Comparison of ENCODE assay signal across 1 cellular context in the genomic region with DNA sequence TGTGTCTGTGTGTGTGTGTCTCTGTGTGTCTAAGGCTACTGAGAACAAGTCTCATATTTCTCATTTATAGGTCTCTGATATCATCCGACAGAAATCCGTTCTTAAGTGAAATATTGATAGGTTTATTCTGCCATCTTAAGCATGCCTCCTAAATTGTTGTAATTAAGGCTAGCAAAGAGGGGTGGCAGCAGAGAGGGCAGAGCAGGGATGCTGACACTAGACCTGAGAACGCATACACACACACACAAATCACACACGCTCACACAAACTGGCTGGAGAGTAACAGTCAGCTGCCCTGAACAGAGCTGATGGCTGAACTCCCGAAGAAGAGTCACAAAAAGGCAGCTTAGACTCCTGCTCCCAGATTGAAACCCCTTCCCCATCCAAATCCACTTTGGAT.
TF ChIP-seq lines count a peak whose summit lies in the region.

No MANE protein-coding gene starts in this region.

TF ChIP-seq in HCT116, 20 proteins besides CTCF, POLR2A, EP300 and RAD21 (continued from another document):
- TF ChIP-seq, protein P1, sequence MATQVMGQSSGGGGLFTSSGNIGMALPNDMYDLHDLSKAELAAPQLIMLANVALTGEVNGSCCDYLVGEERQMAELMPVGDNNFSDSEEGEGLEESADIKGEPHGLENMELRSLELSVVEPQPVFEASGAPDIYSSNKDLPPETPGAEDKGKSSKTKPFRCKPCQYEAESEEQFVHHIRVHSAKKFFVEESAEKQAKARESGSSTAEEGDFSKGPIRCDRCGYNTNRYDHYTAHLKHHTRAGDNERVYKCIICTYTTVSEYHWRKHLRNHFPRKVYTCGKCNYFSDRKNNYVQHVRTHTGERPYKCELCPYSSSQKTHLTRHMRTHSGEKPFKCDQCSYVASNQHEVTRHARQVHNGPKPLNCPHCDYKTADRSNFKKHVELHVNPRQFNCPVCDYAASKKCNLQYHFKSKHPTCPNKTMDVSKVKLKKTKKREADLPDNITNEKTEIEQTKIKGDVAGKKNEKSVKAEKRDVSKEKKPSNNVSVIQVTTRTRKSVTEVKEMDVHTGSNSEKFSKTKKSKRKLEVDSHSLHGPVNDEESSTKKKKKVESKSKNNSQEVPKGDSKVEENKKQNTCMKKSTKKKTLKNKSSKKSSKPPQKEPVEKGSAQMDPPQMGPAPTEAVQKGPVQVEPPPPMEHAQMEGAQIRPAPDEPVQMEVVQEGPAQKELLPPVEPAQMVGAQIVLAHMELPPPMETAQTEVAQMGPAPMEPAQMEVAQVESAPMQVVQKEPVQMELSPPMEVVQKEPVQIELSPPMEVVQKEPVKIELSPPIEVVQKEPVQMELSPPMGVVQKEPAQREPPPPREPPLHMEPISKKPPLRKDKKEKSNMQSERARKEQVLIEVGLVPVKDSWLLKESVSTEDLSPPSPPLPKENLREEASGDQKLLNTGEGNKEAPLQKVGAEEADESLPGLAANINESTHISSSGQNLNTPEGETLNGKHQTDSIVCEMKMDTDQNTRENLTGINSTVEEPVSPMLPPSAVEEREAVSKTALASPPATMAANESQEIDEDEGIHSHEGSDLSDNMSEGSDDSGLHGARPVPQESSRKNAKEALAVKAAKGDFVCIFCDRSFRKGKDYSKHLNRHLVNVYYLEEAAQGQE (IDR thresholded peaks at IDR 0.05; ENCODE audit: low read depth), result no peak
- TF ChIP-seq, protein P2, sequence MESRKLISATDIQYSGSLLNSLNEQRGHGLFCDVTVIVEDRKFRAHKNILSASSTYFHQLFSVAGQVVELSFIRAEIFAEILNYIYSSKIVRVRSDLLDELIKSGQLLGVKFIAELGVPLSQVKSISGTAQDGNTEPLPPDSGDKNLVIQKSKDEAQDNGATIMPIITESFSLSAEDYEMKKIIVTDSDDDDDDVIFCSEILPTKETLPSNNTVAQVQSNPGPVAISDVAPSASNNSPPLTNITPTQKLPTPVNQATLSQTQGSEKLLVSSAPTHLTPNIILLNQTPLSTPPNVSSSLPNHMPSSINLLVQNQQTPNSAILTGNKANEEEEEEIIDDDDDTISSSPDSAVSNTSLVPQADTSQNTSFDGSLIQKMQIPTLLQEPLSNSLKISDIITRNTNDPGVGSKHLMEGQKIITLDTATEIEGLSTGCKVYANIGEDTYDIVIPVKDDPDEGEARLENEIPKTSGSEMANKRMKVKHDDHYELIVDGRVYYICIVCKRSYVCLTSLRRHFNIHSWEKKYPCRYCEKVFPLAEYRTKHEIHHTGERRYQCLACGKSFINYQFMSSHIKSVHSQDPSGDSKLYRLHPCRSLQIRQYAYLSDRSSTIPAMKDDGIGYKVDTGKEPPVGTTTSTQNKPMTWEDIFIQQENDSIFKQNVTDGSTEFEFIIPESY (IDR thresholded peaks at IDR 0.05; ENCODE audit: extremely low read depth, insufficient replicate concordance, low read length), result no peak
- no peak for TF ChIP-seq CEBPB (IDR thresholded peaks at IDR 0.05; ENCODE audit: low read depth)
- no peak for TF ChIP-seq ZNF274 (IDR thresholded peaks at IDR 0.05; ENCODE audit: low read depth, low read length)
- TF ChIP-seq, protein P3, sequence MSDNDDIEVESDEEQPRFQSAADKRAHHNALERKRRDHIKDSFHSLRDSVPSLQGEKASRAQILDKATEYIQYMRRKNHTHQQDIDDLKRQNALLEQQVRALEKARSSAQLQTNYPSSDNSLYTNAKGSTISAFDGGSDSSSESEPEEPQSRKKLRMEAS (IDR thresholded peaks at IDR 0.05), result no peak
- TF ChIP-seq EZH2 (IDR thresholded peaks at IDR 0.05), result no peak
- no peak for TF ChIP-seq ELF1 (IDR thresholded peaks at IDR 0.05; ENCODE audit: borderline replicate concordance, low read depth)
- TF ChIP-seq FOSL1 (IDR thresholded peaks at IDR 0.05; ENCODE audit: low read depth), result no peak
- no peak for TF ChIP-seq TCF7L2 (IDR thresholded peaks at IDR 0.05; ENCODE audit: borderline replicate concordance, extremely low read depth, insufficient read depth, insufficient read length)
- no peak for TF ChIP-seq CBX3 (IDR thresholded peaks at IDR 0.05; ENCODE audit: low read depth)
- TF ChIP-seq JUND (IDR thresholded peaks at IDR 0.05), result no peak
- TF ChIP-seq SP1 (IDR thresholded peaks at IDR 0.05; ENCODE audit: low read depth), result no peak
- TF ChIP-seq, protein P4, sequence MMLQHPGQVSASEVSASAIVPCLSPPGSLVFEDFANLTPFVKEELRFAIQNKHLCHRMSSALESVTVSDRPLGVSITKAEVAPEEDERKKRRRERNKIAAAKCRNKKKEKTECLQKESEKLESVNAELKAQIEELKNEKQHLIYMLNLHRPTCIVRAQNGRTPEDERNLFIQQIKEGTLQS (IDR thresholded peaks at IDR 0.05), result no peak
- TF ChIP-seq EGR1 (IDR thresholded peaks at IDR 0.05; ENCODE audit: low read depth), result no peak
- no peak for TF ChIP-seq SIN3A (IDR thresholded peaks at IDR 0.05; ENCODE audit: low read depth)
- TF ChIP-seq ZFX (IDR thresholded peaks at IDR 0.05), result no peak
- no peak for TF ChIP-seq YY1 (IDR thresholded peaks at IDR 0.05; ENCODE audit: extremely low read depth, insufficient replicate concordance, low read depth, low read length)
TF ChIP-seq in HCT116: peak in this region for 0.
